8 cellular contexts compared by ENCODE assay signal in the genomic region with DNA sequence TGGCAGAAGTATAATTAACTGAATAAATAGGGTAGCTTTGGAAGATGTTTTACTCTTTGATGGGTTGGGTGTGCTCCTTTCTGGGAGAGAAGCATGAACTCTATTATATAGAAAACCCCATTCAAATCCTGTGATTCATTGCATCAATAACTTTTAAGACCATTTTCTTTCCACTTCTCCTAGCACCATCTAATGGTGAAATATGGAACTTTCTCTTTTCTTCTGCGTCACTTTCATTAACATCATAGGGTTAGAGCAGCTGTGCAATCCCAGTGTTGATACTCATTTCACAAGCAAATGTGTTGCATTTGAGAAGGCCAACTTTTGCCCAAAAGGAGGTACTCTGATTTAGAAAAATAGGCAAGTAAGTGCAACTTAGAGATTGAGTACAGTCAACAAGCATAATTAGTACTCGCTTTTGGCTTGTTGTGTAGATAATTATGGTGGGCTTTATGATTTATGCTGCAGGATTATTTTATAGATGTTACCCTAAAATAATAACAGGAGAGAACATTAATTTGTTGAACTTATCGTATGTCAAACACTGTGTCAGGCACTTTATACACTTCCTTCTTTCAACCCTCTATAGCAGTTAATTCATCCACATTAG.
DNase-seq lines count a peak whose midpoint lies in the region; ATAC-seq and TF ChIP-seq lines count a peak whose summit lies in the region.

No MANE protein-coding gene starts in this region.

- H3K9me3 ChIP-seq in liver (ENCODE audit: control insufficient read depth in 4 of 4, low read length in 3 of 4) (no peaks in the 10 kb centered on the region), upper lobe of right lung (no peaks in the 10 kb centered on the region)

- TF ChIP-seq RAD21 in liver (IDR thresholded peaks at IDR 0.05) = peak; percentile 94 to 98

- H3K4me3 ChIP-seq in cardiac fibroblast (replicated peaks in 1 of 2; ENCODE audit: low read depth in 2 of 2, low read length in 2 of 2) (no peak overlapping the region), liver (ENCODE audit: low read depth in 1 of 3, low read length in 3 of 3) (no peak overlapping the region), upper lobe of right lung (no peak overlapping the region)

- H3K4me1 ChIP-seq in liver (ENCODE audit: control insufficient read depth in 4 of 4, insufficient read depth in 4 of 4, low read length in 3 of 4) = peaks cover 0 to 27% (median 21%) of the 10 kb centered on the region in 4 donors
- peaks cover 7% of the 10 kb centered on the region for H3K4me1 ChIP-seq in upper lobe of right lung

- DNase-seq in EH (ENCODE audit: low read depth) (peak; percentile 77), GM20000 (ENCODE audit: low spot score) (peak; percentile 21), NCI-H82 (lab: John Stamatoyannopoulos, UW) (peak; percentile 69), cardiac fibroblast (ENCODE audit: low read depth in 2 of 2) (peak; percentile 84 to 92), upper lobe of right lung (no peak)
- DNase-seq in stimulated activated CD4-positive, alpha-beta T cell treated with anti-CD3 and anti-CD28 coated beads, Interleukin-2, amount 100 ng/mL, for 24 hours = no peak

- WGBS in liver = 52% methylated on average over 3 of the region's 3 CpGs

- H3K9ac ChIP-seq in liver (ENCODE audit: low read depth in 1 of 2, low read length in 2 of 2) = no peak overlapping the region

- no peaks in the 10 kb centered on the region for H3K27me3 ChIP-seq in liver (ENCODE audit: control insufficient read depth in 4 of 4, insufficient read depth in 4 of 4, low read length in 3 of 4)
- no peaks in the 10 kb centered on the region for H3K27me3 ChIP-seq in upper lobe of right lung

- H3K36me3 ChIP-seq in liver (ENCODE audit: control insufficient read depth in 4 of 4, insufficient read depth in 3 of 4, low read depth in 1 of 4, low read length in 3 of 4) = no peaks in the 10 kb centered on the region
- H3K36me3 ChIP-seq in upper lobe of right lung = no peaks in the 10 kb centered on the region

- H3K27ac ChIP-seq in liver (ENCODE audit: low read depth in 1 of 2, low read length in 2 of 2) (no peak overlapping the region), upper lobe of right lung (no peak overlapping the region)

- peak; percentile 83 for ATAC-seq in HG03558 (IDR thresholded peaks at IDR 0.05; ENCODE audit: extremely low read depth, unreplicated experiment)
- ATAC-seq in upper lobe of right lung = peak; percentile 86

- intact Hi-C loops in upper lobe of right lung (cut with DNase I) = loop anchor here (5.0 kb wide), 1 partner anchor 94 kb away; a partner anchor contains a TSS

- TF ChIP-seq CTCF in GM20000 (IDR thresholded peaks at IDR 0.05; ENCODE audit: extremely low read depth, missing control alignments) (peak; percentile 51), cardiac fibroblast (IDR thresholded peaks at IDR 0.05; ENCODE audit: low read depth, low read length) (peak; percentile 58), liver (IDR thresholded peaks at IDR 0.05; ENCODE audit: low read depth, low read length, missing input control) (peak; percentile 82), upper lobe of right lung (IDR thresholded peaks at IDR 0.05) (peak; percentile 77)

TF ChIP-seq in liver, 16 proteins besides CTCF, POLR2A, EP300 and RAD21:
- TF ChIP-seq EGR1 (IDR thresholded peaks at IDR 0.05; ENCODE audit: low read depth in 2 of 2) (no peak), JUND (IDR thresholded peaks at IDR 0.05) (peak; percentile 22 to 43), FOXA2 (IDR thresholded peaks at IDR 0.05) (peak; percentile 52), SP1 (IDR thresholded peaks at IDR 0.05) (peak; percentile 36), HNF4A (conservative IDR thresholded peaks at IDR 0.05) (peak; percentile 30 to 49), YY1 (IDR thresholded peaks at IDR 0.05) (peak; percentile 20), RXRA (IDR thresholded peaks at IDR 0.05) (peak; percentile 31 to 53), NR2F2 (IDR thresholded peaks at IDR 0.05) (peak; percentile 23)
- TF ChIP-seq, protein P1, sequence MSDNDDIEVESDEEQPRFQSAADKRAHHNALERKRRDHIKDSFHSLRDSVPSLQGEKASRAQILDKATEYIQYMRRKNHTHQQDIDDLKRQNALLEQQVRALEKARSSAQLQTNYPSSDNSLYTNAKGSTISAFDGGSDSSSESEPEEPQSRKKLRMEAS (IDR thresholded peaks at IDR 0.05) = no peak
- TF ChIP-seq, protein P2, sequence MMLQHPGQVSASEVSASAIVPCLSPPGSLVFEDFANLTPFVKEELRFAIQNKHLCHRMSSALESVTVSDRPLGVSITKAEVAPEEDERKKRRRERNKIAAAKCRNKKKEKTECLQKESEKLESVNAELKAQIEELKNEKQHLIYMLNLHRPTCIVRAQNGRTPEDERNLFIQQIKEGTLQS (IDR thresholded peaks at IDR 0.05) = peak; percentile 46
- TF ChIP-seq, protein P3, sequence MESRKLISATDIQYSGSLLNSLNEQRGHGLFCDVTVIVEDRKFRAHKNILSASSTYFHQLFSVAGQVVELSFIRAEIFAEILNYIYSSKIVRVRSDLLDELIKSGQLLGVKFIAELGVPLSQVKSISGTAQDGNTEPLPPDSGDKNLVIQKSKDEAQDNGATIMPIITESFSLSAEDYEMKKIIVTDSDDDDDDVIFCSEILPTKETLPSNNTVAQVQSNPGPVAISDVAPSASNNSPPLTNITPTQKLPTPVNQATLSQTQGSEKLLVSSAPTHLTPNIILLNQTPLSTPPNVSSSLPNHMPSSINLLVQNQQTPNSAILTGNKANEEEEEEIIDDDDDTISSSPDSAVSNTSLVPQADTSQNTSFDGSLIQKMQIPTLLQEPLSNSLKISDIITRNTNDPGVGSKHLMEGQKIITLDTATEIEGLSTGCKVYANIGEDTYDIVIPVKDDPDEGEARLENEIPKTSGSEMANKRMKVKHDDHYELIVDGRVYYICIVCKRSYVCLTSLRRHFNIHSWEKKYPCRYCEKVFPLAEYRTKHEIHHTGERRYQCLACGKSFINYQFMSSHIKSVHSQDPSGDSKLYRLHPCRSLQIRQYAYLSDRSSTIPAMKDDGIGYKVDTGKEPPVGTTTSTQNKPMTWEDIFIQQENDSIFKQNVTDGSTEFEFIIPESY (IDR thresholded peaks at IDR 0.05) = no peak
- TF ChIP-seq, protein P4, sequence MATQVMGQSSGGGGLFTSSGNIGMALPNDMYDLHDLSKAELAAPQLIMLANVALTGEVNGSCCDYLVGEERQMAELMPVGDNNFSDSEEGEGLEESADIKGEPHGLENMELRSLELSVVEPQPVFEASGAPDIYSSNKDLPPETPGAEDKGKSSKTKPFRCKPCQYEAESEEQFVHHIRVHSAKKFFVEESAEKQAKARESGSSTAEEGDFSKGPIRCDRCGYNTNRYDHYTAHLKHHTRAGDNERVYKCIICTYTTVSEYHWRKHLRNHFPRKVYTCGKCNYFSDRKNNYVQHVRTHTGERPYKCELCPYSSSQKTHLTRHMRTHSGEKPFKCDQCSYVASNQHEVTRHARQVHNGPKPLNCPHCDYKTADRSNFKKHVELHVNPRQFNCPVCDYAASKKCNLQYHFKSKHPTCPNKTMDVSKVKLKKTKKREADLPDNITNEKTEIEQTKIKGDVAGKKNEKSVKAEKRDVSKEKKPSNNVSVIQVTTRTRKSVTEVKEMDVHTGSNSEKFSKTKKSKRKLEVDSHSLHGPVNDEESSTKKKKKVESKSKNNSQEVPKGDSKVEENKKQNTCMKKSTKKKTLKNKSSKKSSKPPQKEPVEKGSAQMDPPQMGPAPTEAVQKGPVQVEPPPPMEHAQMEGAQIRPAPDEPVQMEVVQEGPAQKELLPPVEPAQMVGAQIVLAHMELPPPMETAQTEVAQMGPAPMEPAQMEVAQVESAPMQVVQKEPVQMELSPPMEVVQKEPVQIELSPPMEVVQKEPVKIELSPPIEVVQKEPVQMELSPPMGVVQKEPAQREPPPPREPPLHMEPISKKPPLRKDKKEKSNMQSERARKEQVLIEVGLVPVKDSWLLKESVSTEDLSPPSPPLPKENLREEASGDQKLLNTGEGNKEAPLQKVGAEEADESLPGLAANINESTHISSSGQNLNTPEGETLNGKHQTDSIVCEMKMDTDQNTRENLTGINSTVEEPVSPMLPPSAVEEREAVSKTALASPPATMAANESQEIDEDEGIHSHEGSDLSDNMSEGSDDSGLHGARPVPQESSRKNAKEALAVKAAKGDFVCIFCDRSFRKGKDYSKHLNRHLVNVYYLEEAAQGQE (IDR thresholded peaks at IDR 0.05) = no peak

Comparison
In these comparisons a context has a peak if more than half of its experiments do, and no peak if none do; other contexts are left out.
1. DNase-seq: peak in EH (single experiment), GM20000 (single experiment), NCI-H82 (single experiment) and cardiac fibroblast (2 of 2); none in upper lobe of right lung (single experiment) and stimulated activated CD4-positive, alpha-beta T cell treated with anti-CD3 and anti-CD28 coated beads, Interleukin-2, amount 100 ng/mL, for 24 hours (0 of 2).
2. Peak in every context shown above with its lines, with median percentiles within 50 percentile points of each other: CTCF ChIP-seq.